ENCODE assay signal across 8 cellular contexts in the genomic region with DNA sequence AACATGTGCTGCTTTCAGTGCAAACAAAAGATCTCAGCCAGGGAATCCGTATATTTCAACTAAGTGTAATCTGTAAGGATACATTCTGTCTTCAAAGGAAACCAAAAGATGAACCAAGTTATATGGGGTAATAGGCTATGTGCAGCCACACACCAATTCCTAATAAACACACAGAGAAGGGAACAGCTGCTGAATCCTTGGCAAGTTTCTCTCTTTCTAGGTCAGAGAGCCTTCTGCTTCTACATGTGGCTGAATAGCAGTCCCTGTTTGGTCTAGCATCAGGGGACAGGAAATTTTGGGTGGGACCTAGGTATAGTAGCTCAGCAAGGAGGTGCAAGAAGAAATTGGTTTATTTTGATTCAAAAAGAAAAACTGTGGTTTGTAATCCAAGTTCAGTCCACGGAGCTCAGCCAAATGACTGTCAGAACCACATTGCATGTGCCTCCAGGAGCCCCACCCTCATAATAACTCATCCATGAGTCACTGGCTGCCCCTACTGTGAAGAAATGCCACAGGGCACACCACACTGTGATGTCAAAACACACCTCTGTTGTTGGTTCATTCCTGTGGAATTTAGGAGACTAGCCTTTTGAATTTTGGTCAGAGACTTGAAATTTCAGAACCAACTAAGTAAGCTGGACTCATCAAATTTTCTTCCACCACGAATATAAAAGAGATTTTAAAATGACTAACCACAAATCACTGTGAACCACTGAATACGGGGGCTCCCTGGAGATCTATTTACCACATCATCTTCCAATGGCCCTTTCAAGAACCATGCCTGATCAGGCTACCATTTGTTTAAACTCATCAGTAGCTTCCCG. TPM values are rescaled to one million over a fixed set of nuclear protein-coding genes. Genes with fewer than 3 reads are reported as not detected.
A peak's percentile ranks its signal among the peaks of the same experiment; 100 is the strongest.
DNase-seq lines count a peak whose midpoint lies in the region; ATAC-seq and TF ChIP-seq lines count a peak whose summit lies in the region.
"Had no signal": no experiment of that assay in that cellular context is flagged by ENCODE, and none has a peak within 500 bp of the region (broad histone marks: within the 10 kb centered on the region; RNA-seq: fewer than 3 reads in every experiment).

No MANE protein-coding gene starts in this region.

- H3K27me3 ChIP-seq in Panc1 (ENCODE audit: control insufficient read depth, insufficient read depth, low read length), result no peaks in the 10 kb centered on the region
- H3K27me3 ChIP-seq: cardiac muscle cell had no signal

- no peak for TF ChIP-seq POLR2A in GM18505 (IDR thresholded peaks at IDR 0.05; ENCODE audit: borderline replicate concordance, extremely low read depth, insufficient read depth, insufficient read length)

- no peak overlapping the region for H3K4me3 ChIP-seq in Panc1 (ENCODE audit: low read depth in 2 of 2, low read length in 2 of 2)
- H3K4me3 ChIP-seq in skin epidermis, result no peak overlapping the region
- H3K4me3 ChIP-seq: cardiac muscle cell had no signal

- ATAC-seq in Panc1 (no peak), GM18505 (IDR thresholded peaks at IDR 0.05; ENCODE audit: unreplicated experiment) (no peak), GM18511 (IDR thresholded peaks at IDR 0.05; ENCODE audit: unreplicated experiment) (no peak)

- no peak overlapping the region for H3K27ac ChIP-seq in Panc1 (ENCODE audit: low read length)
- peak overlapping the region in 15 of 21 experiments; percentile 1 to 69 (median 29) for H3K27ac ChIP-seq in skin epidermis
- H3K27ac ChIP-seq: cardiac muscle cell had no signal

- POLR2A ChIA-PET in Panc1 (lab: Charles Lee), result no interaction called here

- TF ChIP-seq CTCF in Panc1 (IDR thresholded peaks at IDR 0.05), result no peak

- CTCF ChIA-PET in Panc1 (lab: Charles Lee), result no interaction called here

- no TSS peak for BruUV-seq in Panc1 (replicated peaks; lab: Mats Ljungman, UMichigan)

- H3K9me3 ChIP-seq in Panc1 (ENCODE audit: control insufficient read depth, insufficient read depth, low read depth, low read length), result no peaks in the 10 kb centered on the region

- in situ Hi-C loops in Panc1 (cut with HindIII; ENCODE audit: low pct_unique_long_range_greater_than_20kb, low sequenced_read_pairs), result no loop called here

- DNase-seq in GOT3 (lab: John Stamatoyannopoulos, UW), result peak; percentile 71
- peak; percentile 55 for DNase-seq in Panc1 (ENCODE audit: low read depth, low spot score)
- DNase-seq in fibroblast of peridontal ligament (ENCODE audit: extremely low read depth), result peak; percentile 89
- DNase-seq in NCI-H446 (lab: John Stamatoyannopoulos, UW), result no peak

- H3K36me3 ChIP-seq in Panc1 (ENCODE audit: control insufficient read depth, insufficient read depth, low read length), result no peaks in the 10 kb centered on the region
- H3K36me3 ChIP-seq: cardiac muscle cell had no signal

- H3K4me1 ChIP-seq in Panc1 (ENCODE audit: control insufficient read depth, insufficient read depth, low read length), result no peaks in the 10 kb centered on the region

- intact Hi-C loops in Panc1 (cut with micrococcal nuclease; ENCODE audit: unreplicated experiment), result no loop called here

RNA-seq across cellular contexts. Expression of gene SPTLC3, which starts 21.1 kb away (rescaled TPM):
- total RNA-seq in Panc1 (2021; ENCODE audit: unreplicated experiment), result 0.03 TPM
- polyA plus RNA-seq in Panc1 (2012; ENCODE audit: insufficient read length), result not detected

Comparison
In these comparisons a context has a peak if more than half of its experiments do, and no peak if none do; other contexts are left out.
1. DNase-seq: peak in GOT3 (single experiment), Panc1 (single experiment) and fibroblast of peridontal ligament (single experiment); none in NCI-H446 (0 of 2).